Comparison of ENCODE assay signal across 18 cellular contexts in the genomic region with DNA sequence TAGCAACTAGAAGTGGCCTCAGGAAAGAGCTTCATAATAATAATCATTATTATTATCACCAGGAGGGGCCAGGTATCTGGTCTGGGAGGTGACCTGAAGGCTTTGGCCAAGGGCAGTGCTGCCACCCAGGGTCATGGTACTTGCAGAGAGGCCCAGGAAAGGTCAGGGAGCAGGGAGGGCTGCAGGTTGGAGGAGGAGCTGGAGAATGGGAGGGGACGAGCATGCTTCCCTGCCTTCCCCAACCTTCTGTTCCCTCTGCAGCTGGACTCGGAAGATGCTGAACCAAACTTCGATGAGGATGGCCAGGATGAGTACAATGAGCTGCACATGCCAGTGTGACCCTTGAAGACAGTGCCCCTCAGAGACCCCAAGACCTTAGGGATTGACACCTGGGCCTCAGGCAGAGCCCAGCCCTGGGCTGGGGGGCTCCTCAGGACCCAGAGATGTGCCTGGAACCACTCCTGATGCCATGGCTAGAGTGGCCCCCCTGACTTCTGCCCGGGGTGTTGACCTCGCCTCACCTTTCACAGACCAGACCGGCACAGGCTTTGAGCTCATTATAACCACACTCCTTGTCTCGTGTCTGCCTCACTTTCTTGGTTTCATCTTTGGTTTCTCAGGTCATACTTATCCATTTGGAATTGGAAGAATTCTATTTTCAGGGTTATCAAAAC. TPM values are rescaled to one million over a fixed set of nuclear protein-coding genes. Genes with fewer than 3 reads are reported as not detected.
A peak's percentile ranks its signal among the peaks of the same experiment; 100 is the strongest.
DNase-seq lines count a peak whose midpoint lies in the region; ATAC-seq and TF ChIP-seq lines count a peak whose summit lies in the region.
"Had no signal": no experiment of that assay in that cellular context is flagged by ENCODE, and none has a peak within 500 bp of the region (broad histone marks: within the 10 kb centered on the region; RNA-seq: fewer than 3 reads in every experiment).

No MANE protein-coding gene starts in this region.

- intact Hi-C loops in Caco-2 (cut with micrococcal nuclease; ENCODE audit: unreplicated experiment) (loop anchor here (1.0 kb wide), 7 partner anchors 13 to 98 kb away; a partner anchor contains a TSS), aorta (cut with DNase I) (loop anchor here (1.0 to 5.0 kb wide), 5 partner anchors 46 to 254 kb away; a partner anchor contains a TSS)

- H3K4me1 Mint-ChIP-seq in Caco-2 (ENCODE audit: low read depth, unreplicated experiment) = peaks cover 19% of the 10 kb centered on the region
- H3K4me1 Mint-ChIP-seq: activated CD4-positive, alpha-beta T cell treated with anti-CD3 and anti-CD28 coated beads, Interleukin-2, amount 10 ng/mL, durations not matched to agents 24 days and 14 days had no signal

- H3K23ac ChIP-seq in neuronal stem cell (ENCODE audit: low read depth, low read length, poor library complexity) = no peak overlapping the region

- H3K27me3 Mint-ChIP-seq in Caco-2 (ENCODE audit: insufficient read depth, unreplicated experiment) = no peaks in the 10 kb centered on the region
- H3K27me3 Mint-ChIP-seq: activated CD4-positive, alpha-beta T cell treated with anti-CD3 and anti-CD28 coated beads, Interleukin-2, amount 10 ng/mL, durations not matched to agents 24 days and 14 days had no signal

- H3K4me3 Mint-ChIP-seq in Caco-2 (ENCODE audit: unreplicated experiment) = no peak overlapping the region
- H3K4me3 Mint-ChIP-seq: activated CD4-positive, alpha-beta T cell treated with anti-CD3 and anti-CD28 coated beads, Interleukin-2, amount 10 ng/mL, durations not matched to agents 24 days and 14 days; activated naive CD8-positive, alpha-beta T cell treated with anti-CD3 and anti-CD28 coated beads, Interleukin-2, amount 10 ng/mL, durations not matched to agents 7 days and 5 days; dendritic cell treated with granulocyte-macrophage colony-stimulating factor and Interleukin-4, amounts not matched to agents 40 ng/mL and 50 ng/mL, for 4 days; natural killer cell had no signal

- ATAC-seq in aorta (ENCODE audit: low FRiP score) = no peak

- WGBS in neuronal stem cell (ENCODE audit: extremely low coverage in 2 of 2, insufficient read length in 2 of 2, insufficient replicate concordance in 1 of 2), 2 donors = no CpG with 5 or more reads among the region's 7 CpGs
- WGBS in aorta, 2 donors = 79 to 83% methylated on average over 7 of the region's 7 CpGs

- no peaks in the 10 kb centered on the region for H3K36me3 Mint-ChIP-seq in Caco-2 (ENCODE audit: insufficient read depth, unreplicated experiment)
- H3K36me3 Mint-ChIP-seq: activated naive CD8-positive, alpha-beta T cell treated with anti-CD3 and anti-CD28 coated beads, Interleukin-2, amount 10 ng/mL, durations not matched to agents 7 days and 5 days; natural killer cell had no signal

- H3K9me3 ChIP-seq in Caco-2 = no peaks in the 10 kb centered on the region
- no peaks in the 10 kb centered on the region for H3K9me3 ChIP-seq in right atrium auricular region
- peaks cover 0 to 4% of the 10 kb centered on the region in 2 donors for H3K9me3 ChIP-seq in neuronal stem cell (replicated peaks in 1 of 2; ENCODE audit: control insufficient read depth in 2 of 2, insufficient read depth in 1 of 2, low read depth in 1 of 2, low read length in 2 of 2)
- no peaks in the 10 kb centered on the region for H3K9me3 ChIP-seq in aorta (ENCODE audit: control insufficient read depth, low read length)
- H3K9me3 ChIP-seq: breast epithelium, HAP-1, SK-N-SH had no signal

- H3K79me1 ChIP-seq in neuronal stem cell (ENCODE audit: low read depth, low read length) = peaks cover 1% of the 10 kb centered on the region

- peak overlapping the region; percentile 26 for H3K9ac ChIP-seq in neuronal stem cell (ENCODE audit: low read depth, low read length, poor library complexity)
- H3K9ac ChIP-seq: SK-N-SH had no signal

- no peak overlapping the region for H2BK120ac ChIP-seq in neuronal stem cell (ENCODE audit: low read depth, low read length)

- peak overlapping the region; percentile 62 for H3K27ac Mint-ChIP-seq in Caco-2 (ENCODE audit: unreplicated experiment)
- H3K27ac Mint-ChIP-seq: activated CD4-positive, alpha-beta T cell treated with anti-CD3 and anti-CD28 coated beads, Interleukin-2, amount 10 ng/mL, durations not matched to agents 24 days and 14 days; activated naive CD8-positive, alpha-beta T cell treated with anti-CD3 and anti-CD28 coated beads, Interleukin-2, amount 10 ng/mL, durations not matched to agents 7 days and 5 days; dendritic cell treated with granulocyte-macrophage colony-stimulating factor and Interleukin-4, amounts not matched to agents 40 ng/mL and 50 ng/mL, for 4 days had no signal

- H3K4me1 ChIP-seq in Caco-2 (peaks cover 35% of the 10 kb centered on the region), right atrium auricular region (peaks cover 0 to 70% of the 10 kb centered on the region in 2 donors), neuronal stem cell (ENCODE audit: control insufficient read depth in 2 of 2, insufficient read depth in 1 of 2, low read depth in 1 of 2, low read length in 2 of 2) (peaks cover 8 to 13% of the 10 kb centered on the region in 2 donors), aorta (ENCODE audit: control insufficient read depth in 1 of 2, insufficient read depth in 2 of 2, low read length in 2 of 2) (no peaks in the 10 kb centered on the region)
- H3K4me1 ChIP-seq: HAP-1 had no signal

- POLR2A ChIA-PET in Caco-2 (lab: Charles Lee) = no interaction called here

- no peak overlapping the region for H2AK5ac ChIP-seq in neuronal stem cell (ENCODE audit: low read depth, low read length)

- no peak overlapping the region for H3K14ac ChIP-seq in neuronal stem cell (ENCODE audit: low read length)

- H2AFZ ChIP-seq in neuronal stem cell (ENCODE audit: low read length) = peak overlapping the region; percentile 9

- no peak for TF ChIP-seq CTCF in Caco-2 (IDR thresholded peaks at IDR 0.05; ENCODE audit: insufficient read depth in 1 of 2, low read depth in 1 of 2, low read length in 1 of 2, severe bottlenecking in 1 of 2, unreplicated experiment in 1 of 2)
- no peak for TF ChIP-seq CTCF in right atrium auricular region (IDR thresholded peaks at IDR 0.05)
- no peak for TF ChIP-seq CTCF in GM13977 (IDR thresholded peaks at IDR 0.05; ENCODE audit: extremely low read depth, insufficient read depth, missing control alignments)

- in situ Hi-C loops in GM13977 (cut with MboI; ENCODE audit: low pct_unique_long_range_greater_than_20kb, low sequenced_read_pairs, unreplicated experiment) = no loop called here

- H3K4me3 ChIP-seq in Caco-2 (ENCODE audit: low read depth, low read length) (no peak overlapping the region), right atrium auricular region (no peak overlapping the region), neuronal stem cell (ENCODE audit: low read length in 2 of 2) (no peak overlapping the region), aorta (ENCODE audit: low read length in 2 of 2) (no peak overlapping the region)
- H3K4me3 ChIP-seq: breast epithelium, HAP-1 had no signal

- BruUV-seq in Caco-2 (replicated peaks; lab: Mats Ljungman, UMichigan) = no TSS peak

- no peak overlapping the region for H4K8ac ChIP-seq in neuronal stem cell (ENCODE audit: low read depth, low read length)

- no peaks in the 10 kb centered on the region for H3K9me3 Mint-ChIP-seq in Caco-2 (ENCODE audit: unreplicated experiment)
- H3K9me3 Mint-ChIP-seq: activated CD4-positive, alpha-beta T cell treated with anti-CD3 and anti-CD28 coated beads, Interleukin-2, amount 10 ng/mL, durations not matched to agents 24 days and 14 days; activated naive CD8-positive, alpha-beta T cell treated with anti-CD3 and anti-CD28 coated beads, Interleukin-2, amount 10 ng/mL, durations not matched to agents 7 days and 5 days; dendritic cell treated with granulocyte-macrophage colony-stimulating factor and Interleukin-4, amounts not matched to agents 40 ng/mL and 50 ng/mL, for 4 days; natural killer cell had no signal

- CTCF ChIA-PET in Caco-2 (lab: Charles Lee) = interaction anchor here (1.7 kb wide), 1 partner anchor 44 kb away, joined by 11 read pairs; a partner anchor contains a TSS

- no peak overlapping the region for H3K4ac ChIP-seq in neuronal stem cell (ENCODE audit: low read length)

- H3K18ac ChIP-seq in neuronal stem cell (ENCODE audit: low read length) = no peak overlapping the region

- no peak overlapping the region for H4K91ac ChIP-seq in neuronal stem cell (ENCODE audit: low read depth, low read length, poor library complexity)

- H3K27ac ChIP-seq in right atrium auricular region (peak overlapping the region; percentile 90 to 98), neuronal stem cell (replicated peaks; ENCODE audit: low read length) (no peak overlapping the region), aorta (ENCODE audit: low read depth in 1 of 2, low read length in 2 of 2) (no peak overlapping the region)
- H3K27ac ChIP-seq: VCaP had no signal

- DNase-seq in Caco-2 (no peak), amniotic epithelial cell (ENCODE audit: low read depth) (peak; percentile 26), right atrium auricular region (ENCODE audit: low spot score) (no peak), neuronal stem cell (ENCODE audit: low spot score) (no peak), NCI-H2029 (lab: John Stamatoyannopoulos, UW) (no peak), aorta (no peak), NCI-H2081 treated with DMSO at 0.1 percent for 48 hours (lab: John Stamatoyannopoulos, UW) (no peak), GM13977 (ENCODE audit: low spot score) (no peak)
- DNase-seq: activated CD4-positive, alpha-beta T cell treated with anti-CD3 and anti-CD28 coated beads, Interleukin-2, amount 10 ng/mL, durations not matched to agents 24 days and 14 days; activated naive CD8-positive, alpha-beta T cell treated with anti-CD3 and anti-CD28 coated beads, Interleukin-2, amount 10 ng/mL, durations not matched to agents 7 days and 5 days; natural killer cell; stimulated activated CD4-positive, alpha-beta T cell treated with anti-CD3 and anti-CD28 coated beads, Interleukin-1b, Interleukin-23, amount 100 ng/mL, for 48 hours had no signal

- no peak overlapping the region for H3K4me2 ChIP-seq in neuronal stem cell (ENCODE audit: insufficient read depth, low read length, poor library complexity, severe bottlenecking)
- H3K4me2 ChIP-seq: SK-N-SH had no signal

- H2BK12ac ChIP-seq in neuronal stem cell (ENCODE audit: low read length) = no peak overlapping the region

- H3K36me3 ChIP-seq in Caco-2 (ENCODE audit: control insufficient read depth, insufficient read depth, low read length) = no peaks in the 10 kb centered on the region
- peaks cover 34% of the 10 kb centered on the region for H3K36me3 ChIP-seq in right atrium auricular region
- H3K36me3 ChIP-seq in neuronal stem cell (replicated peaks in 1 of 2; ENCODE audit: control insufficient read depth in 2 of 2, insufficient read depth in 2 of 2, low read length in 2 of 2) = no peaks in the 10 kb centered on the region
- no peaks in the 10 kb centered on the region for H3K36me3 ChIP-seq in aorta (ENCODE audit: control insufficient read depth in 1 of 2, insufficient read depth in 2 of 2, low read length in 1 of 2)
- H3K36me3 ChIP-seq: breast epithelium, HAP-1 had no signal

- no peak overlapping the region for H2BK5ac ChIP-seq in neuronal stem cell (ENCODE audit: low read length)

- H3K27me3 ChIP-seq in Caco-2 (replicated peaks; ENCODE audit: control insufficient read depth, insufficient read depth, low read length) (no peaks in the 10 kb centered on the region), right atrium auricular region (no peaks in the 10 kb centered on the region), neuronal stem cell (ENCODE audit: control insufficient read depth in 3 of 3, insufficient read depth in 3 of 3, low read depth in 1 of 3, low read length in 3 of 3) (peaks cover 0 to 5% (median 0%) of the 10 kb centered on the region in 3 experiments), aorta (ENCODE audit: control insufficient read depth in 1 of 2, insufficient read depth in 2 of 2, low read length in 1 of 2) (no peaks in the 10 kb centered on the region)
- H3K27me3 ChIP-seq: breast epithelium had no signal

- H2BK15ac ChIP-seq in neuronal stem cell (ENCODE audit: low read length) = peak overlapping the region; percentile 61

RNA-seq across cellular contexts. Expression of a gene that starts 14.1 kb away (rescaled TPM):
- total RNA-seq in Caco-2 (2022) (6.1 and 6.2 TPM in 2 replicates), right atrium auricular region (100 to 1,000 TPM; 270 to 502 TPM), aorta (1 to 10 TPM; 2.0 to 5.4 TPM)
- 3.2 TPM for polyA plus RNA-seq in neuronal stem cell (2013, experiment 1 of 2)
- 3.4 TPM for polyA plus RNA-seq in neuronal stem cell (2013, experiment 2 of 2)
- 1 to 10 TPM; 2.9 to 3.0 TPM for polyA plus RNA-seq in aorta
- total RNA-seq: activated naive CD8-positive, alpha-beta T cell treated with anti-CD3 and anti-CD28 coated beads, Interleukin-2, amount 10 ng/mL, durations not matched to agents 7 days and 5 days; T-helper 2 cell treated with Interferon-gamma antibody and Interleukin-4, amounts not matched to agents 100 ng/mL and 5 ng/mL, for 36 hours had no signal

RNA-seq across cellular contexts. Expression of a gene that starts 43.9 kb away (rescaled TPM):
- total RNA-seq in Caco-2 (2022) (21.7 and 24.3 TPM in 2 replicates), right atrium auricular region (1 to 10 TPM; 5.5 to 6.6 TPM), aorta (10 to 100 TPM; 18.5 to 29.9 TPM)
- 12.9 TPM for polyA plus RNA-seq in neuronal stem cell (2013, experiment 1 of 2)
- polyA plus RNA-seq in neuronal stem cell (2013, experiment 2 of 2) = 12.0 TPM
- 10 to 100 TPM in 1 of 2 donors, 1 to 10 TPM in 1; 6.1 to 58.2 TPM for polyA plus RNA-seq in aorta

Comparison
In these comparisons a context has a peak if more than half of its experiments do, and no peak if none do; other contexts are left out.
1. H3K27ac ChIP-seq: peak in right atrium auricular region (2 of 2); none in neuronal stem cell (single experiment) and aorta (0 of 2).
2. RNA of a gene that starts 14.1 kb away (total RNA-seq): 270 to 502 TPM in right atrium auricular region; 6.1 to 6.2 TPM in Caco-2 and 2.0 to 5.4 TPM in aorta; every median in the first group is over 10 times any median in the second.